Comparison of ENCODE assay signal across 8 cellular contexts in the genomic region with DNA sequence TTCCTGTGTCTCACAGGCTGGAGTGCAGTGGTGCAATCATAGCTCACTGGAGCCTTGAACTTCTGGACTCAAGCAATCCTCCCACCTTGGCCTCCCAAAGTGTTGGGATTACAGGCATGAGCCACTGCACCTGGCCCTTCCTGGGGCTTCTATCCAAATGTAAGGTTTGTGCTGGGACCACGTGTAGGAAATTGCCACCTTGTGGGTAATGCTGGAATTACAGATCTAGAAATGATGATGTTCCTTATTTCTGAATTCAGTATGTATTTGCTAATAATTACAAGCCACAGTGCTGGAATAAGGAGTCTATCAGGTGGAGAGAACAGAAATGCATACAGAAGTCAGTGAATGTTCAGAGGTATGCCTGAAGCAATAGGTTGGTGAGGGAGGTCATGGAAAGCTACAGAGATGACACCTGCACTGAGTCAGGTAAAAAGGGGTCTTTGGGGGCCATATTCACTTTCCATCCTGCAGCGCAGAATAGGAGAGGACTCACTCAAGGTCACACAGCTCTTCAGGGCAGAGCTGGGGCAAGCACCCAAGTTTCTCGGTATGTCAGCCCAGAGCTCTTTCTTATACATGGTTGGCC. TPM values are rescaled to one million over a fixed set of nuclear protein-coding genes. Genes with fewer than 3 reads are reported as not detected.
DNase-seq lines count a peak whose midpoint lies in the region.

No MANE protein-coding gene starts in this region.

- DNase-seq in DMS53 (lab: John Stamatoyannopoulos, UW): peak; percentile 73
- DNase-seq in HT-29 (ENCODE audit: low spot score): peak; percentile 55
- peak; percentile 6 for DNase-seq in SHP77 treated with DMSO at 0.1 percent for 48 hours (lab: John Stamatoyannopoulos, UW)
- DNase-seq in foreskin melanocyte: peak; percentile 10
- DNase-seq in stromal cell of bone marrow (ENCODE audit: low read depth): peak; percentile 16
- DNase-seq in NCI-H1048 (lab: John Stamatoyannopoulos, UW): no peak
- DNase-seq in GM19238 (ENCODE audit: insufficient read length, low spot score): no peak
- no peak for DNase-seq in GF-D8 (lab: John Stamatoyannopoulos, UW)

RNA-seq across cellular contexts. Expression of a gene that starts 8.8 kb away (rescaled TPM):
- not detected in 2 replicates for total RNA-seq in HT-29 (2014; rRNA removed; shearing (Covaris generic))

RNA-seq across cellular contexts. Expression of a gene that starts 40.5 kb away (rescaled TPM):
- 16.0 and 21.6 TPM in 2 replicates for total RNA-seq in HT-29 (2014; rRNA removed; shearing (Covaris generic))

Comparison
In these comparisons a context has a peak if more than half of its experiments do, and no peak if none do; other contexts are left out.
1. DNase-seq: peak in DMS53 (single experiment), HT-29 (single experiment), SHP77 treated with DMSO at 0.1 percent for 48 hours (single experiment), foreskin melanocyte (single experiment) and stromal cell of bone marrow (single experiment); none in NCI-H1048 (single experiment), GM19238 (single experiment) and GF-D8 (single experiment).